ENCODE assay signal across 1 cellular context in genomic region chr5:143562935-143563334, GRCh38.
TF ChIP-seq lines count a peak whose summit lies in the region.

No MANE protein-coding gene starts in this region.

TF ChIP-seq in HepG2, 621 proteins besides CTCF, POLR2A, EP300 and RAD21 (continued from another document and continues in another):
- TF ChIP-seq ZFP91 (CRISPR knock-in tag; IDR thresholded peaks at IDR 0.05; ENCODE audit: borderline replicate concordance), result no peak
- TF ChIP-seq, protein P1, sequence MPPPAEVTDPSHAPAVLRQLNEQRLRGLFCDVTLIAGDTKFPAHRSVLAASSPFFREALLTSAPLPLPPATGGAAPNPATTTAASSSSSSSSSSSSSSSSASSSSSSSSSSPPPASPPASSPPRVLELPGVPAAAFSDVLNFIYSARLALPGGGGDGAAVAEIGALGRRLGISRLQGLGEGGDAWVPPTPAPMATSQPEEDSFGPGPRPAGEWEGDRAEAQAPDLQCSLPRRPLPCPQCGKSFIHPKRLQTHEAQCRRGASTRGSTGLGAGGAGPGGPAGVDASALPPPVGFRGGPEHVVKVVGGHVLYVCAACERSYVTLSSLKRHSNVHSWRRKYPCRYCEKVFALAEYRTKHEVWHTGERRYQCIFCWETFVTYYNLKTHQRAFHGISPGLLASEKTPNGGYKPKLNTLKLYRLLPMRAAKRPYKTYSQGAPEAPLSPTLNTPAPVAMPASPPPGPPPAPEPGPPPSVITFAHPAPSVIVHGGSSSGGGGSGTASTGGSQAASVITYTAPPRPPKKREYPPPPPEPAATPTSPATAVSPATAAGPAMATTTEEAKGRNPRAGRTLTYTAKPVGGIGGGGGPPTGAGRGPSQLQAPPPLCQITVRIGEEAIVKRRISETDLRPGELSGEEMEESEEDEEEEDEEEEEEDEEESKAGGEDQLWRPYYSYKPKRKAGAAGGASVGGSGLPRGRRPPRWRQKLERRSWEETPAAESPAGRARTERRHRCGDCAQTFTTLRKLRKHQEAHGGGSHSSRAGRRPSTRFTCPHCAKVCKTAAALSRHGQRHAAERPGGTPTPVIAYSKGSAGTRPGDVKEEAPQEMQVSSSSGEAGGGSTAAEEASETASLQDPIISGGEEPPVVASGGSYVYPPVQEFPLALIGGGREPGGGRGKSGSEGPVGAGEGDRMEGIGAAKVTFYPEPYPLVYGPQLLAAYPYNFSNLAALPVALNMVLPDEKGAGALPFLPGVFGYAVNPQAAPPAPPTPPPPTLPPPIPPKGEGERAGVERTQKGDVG (CRISPR knock-in tag; IDR thresholded peaks at IDR 0.05; ENCODE audit: borderline replicate concordance), result no peak
- TF ChIP-seq SNAPC2 (CRISPR knock-in tag; IDR thresholded peaks at IDR 0.05), result no peak
- TF ChIP-seq ZNF350 (CRISPR knock-in tag; IDR thresholded peaks at IDR 0.05; ENCODE audit: borderline replicate concordance, low read depth), result peak; percentile 37; the same call in 1 of the 2 replicates
- no peak for TF ChIP-seq ZNF224 (CRISPR knock-in tag; IDR thresholded peaks at IDR 0.05)
- TF ChIP-seq PHF21A (CRISPR knock-in tag; IDR thresholded peaks at IDR 0.05), result no peak
- peak; percentile 63; the same call in 1 of the 2 replicates for TF ChIP-seq KLF6 (CRISPR knock-in tag; IDR thresholded peaks at IDR 0.05)
- peak; percentile 70 for TF ChIP-seq ATF7 (IDR thresholded peaks at IDR 0.05)
- no peak for TF ChIP-seq ATF7 (CRISPR knock-in tag; IDR thresholded peaks at IDR 0.05)
- no peak for TF ChIP-seq ZFP36 (IDR thresholded peaks at IDR 0.05; ENCODE audit: borderline replicate concordance, low read depth, low read length, partially characterized antibody)
- peak; percentile 57; the same call in 1 of the 2 replicates for TF ChIP-seq HOXA5 (CRISPR knock-in tag; IDR thresholded peaks at IDR 0.05)
- TF ChIP-seq GLI4 (CRISPR knock-in tag; IDR thresholded peaks at IDR 0.05; ENCODE audit: borderline replicate concordance), result no peak
- peak; percentile 42 for TF ChIP-seq IRF2 (CRISPR knock-in tag; IDR thresholded peaks at IDR 0.05)
- no peak for TF ChIP-seq BATF2 (CRISPR knock-in tag; IDR thresholded peaks at IDR 0.05)
- TF ChIP-seq FOXA1 (IDR thresholded peaks at IDR 0.05), result no peak
- TF ChIP-seq FOXA1 (CRISPR knock-in tag; IDR thresholded peaks at IDR 0.05), result peak; percentile 66
- TF ChIP-seq, protein P2, sequence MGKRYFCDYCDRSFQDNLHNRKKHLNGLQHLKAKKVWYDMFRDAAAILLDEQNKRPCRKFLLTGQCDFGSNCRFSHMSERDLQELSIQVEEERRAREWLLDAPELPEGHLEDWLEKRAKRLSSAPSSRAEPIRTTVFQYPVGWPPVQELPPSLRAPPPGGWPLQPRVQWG (CRISPR knock-in tag; IDR thresholded peaks at IDR 0.05; ENCODE audit: borderline replicate concordance, low read depth), result no peak
- TF ChIP-seq TFAP4 (IDR thresholded peaks at IDR 0.05; ENCODE audit: borderline replicate concordance, low read depth), result peak; percentile 47; the same call in 1 of the 2 replicates
- TF ChIP-seq IRX3 (CRISPR knock-in tag; IDR thresholded peaks at IDR 0.05; ENCODE audit: borderline replicate concordance, low read depth), result no peak
- TF ChIP-seq ZNF782 (CRISPR knock-in tag; IDR thresholded peaks at IDR 0.05; ENCODE audit: borderline replicate concordance), result no peak
- TF ChIP-seq ZNF547 (CRISPR knock-in tag; IDR thresholded peaks at IDR 0.05), result no peak
- no peak for TF ChIP-seq ZNF552 (CRISPR knock-in tag; IDR thresholded peaks at IDR 0.05; ENCODE audit: borderline replicate concordance)
- peak; percentile 72 for TF ChIP-seq SALL1 (CRISPR knock-in tag; IDR thresholded peaks at IDR 0.05)
- peak in 1 of 2 experiments; percentile 94; a peak in 2 of 4 replicates for TF ChIP-seq ATF4 (CRISPR knock-in tag; IDR thresholded peaks at IDR 0.05)
- no peak for TF ChIP-seq ZNF263 (CRISPR knock-in tag; IDR thresholded peaks at IDR 0.05)
- no peak for TF ChIP-seq ELF4 (CRISPR knock-in tag; IDR thresholded peaks at IDR 0.05; ENCODE audit: borderline replicate concordance)
- TF ChIP-seq ZNF136 (CRISPR knock-in tag; IDR thresholded peaks at IDR 0.05; ENCODE audit: low read depth), result no peak
- TF ChIP-seq, protein P3, sequence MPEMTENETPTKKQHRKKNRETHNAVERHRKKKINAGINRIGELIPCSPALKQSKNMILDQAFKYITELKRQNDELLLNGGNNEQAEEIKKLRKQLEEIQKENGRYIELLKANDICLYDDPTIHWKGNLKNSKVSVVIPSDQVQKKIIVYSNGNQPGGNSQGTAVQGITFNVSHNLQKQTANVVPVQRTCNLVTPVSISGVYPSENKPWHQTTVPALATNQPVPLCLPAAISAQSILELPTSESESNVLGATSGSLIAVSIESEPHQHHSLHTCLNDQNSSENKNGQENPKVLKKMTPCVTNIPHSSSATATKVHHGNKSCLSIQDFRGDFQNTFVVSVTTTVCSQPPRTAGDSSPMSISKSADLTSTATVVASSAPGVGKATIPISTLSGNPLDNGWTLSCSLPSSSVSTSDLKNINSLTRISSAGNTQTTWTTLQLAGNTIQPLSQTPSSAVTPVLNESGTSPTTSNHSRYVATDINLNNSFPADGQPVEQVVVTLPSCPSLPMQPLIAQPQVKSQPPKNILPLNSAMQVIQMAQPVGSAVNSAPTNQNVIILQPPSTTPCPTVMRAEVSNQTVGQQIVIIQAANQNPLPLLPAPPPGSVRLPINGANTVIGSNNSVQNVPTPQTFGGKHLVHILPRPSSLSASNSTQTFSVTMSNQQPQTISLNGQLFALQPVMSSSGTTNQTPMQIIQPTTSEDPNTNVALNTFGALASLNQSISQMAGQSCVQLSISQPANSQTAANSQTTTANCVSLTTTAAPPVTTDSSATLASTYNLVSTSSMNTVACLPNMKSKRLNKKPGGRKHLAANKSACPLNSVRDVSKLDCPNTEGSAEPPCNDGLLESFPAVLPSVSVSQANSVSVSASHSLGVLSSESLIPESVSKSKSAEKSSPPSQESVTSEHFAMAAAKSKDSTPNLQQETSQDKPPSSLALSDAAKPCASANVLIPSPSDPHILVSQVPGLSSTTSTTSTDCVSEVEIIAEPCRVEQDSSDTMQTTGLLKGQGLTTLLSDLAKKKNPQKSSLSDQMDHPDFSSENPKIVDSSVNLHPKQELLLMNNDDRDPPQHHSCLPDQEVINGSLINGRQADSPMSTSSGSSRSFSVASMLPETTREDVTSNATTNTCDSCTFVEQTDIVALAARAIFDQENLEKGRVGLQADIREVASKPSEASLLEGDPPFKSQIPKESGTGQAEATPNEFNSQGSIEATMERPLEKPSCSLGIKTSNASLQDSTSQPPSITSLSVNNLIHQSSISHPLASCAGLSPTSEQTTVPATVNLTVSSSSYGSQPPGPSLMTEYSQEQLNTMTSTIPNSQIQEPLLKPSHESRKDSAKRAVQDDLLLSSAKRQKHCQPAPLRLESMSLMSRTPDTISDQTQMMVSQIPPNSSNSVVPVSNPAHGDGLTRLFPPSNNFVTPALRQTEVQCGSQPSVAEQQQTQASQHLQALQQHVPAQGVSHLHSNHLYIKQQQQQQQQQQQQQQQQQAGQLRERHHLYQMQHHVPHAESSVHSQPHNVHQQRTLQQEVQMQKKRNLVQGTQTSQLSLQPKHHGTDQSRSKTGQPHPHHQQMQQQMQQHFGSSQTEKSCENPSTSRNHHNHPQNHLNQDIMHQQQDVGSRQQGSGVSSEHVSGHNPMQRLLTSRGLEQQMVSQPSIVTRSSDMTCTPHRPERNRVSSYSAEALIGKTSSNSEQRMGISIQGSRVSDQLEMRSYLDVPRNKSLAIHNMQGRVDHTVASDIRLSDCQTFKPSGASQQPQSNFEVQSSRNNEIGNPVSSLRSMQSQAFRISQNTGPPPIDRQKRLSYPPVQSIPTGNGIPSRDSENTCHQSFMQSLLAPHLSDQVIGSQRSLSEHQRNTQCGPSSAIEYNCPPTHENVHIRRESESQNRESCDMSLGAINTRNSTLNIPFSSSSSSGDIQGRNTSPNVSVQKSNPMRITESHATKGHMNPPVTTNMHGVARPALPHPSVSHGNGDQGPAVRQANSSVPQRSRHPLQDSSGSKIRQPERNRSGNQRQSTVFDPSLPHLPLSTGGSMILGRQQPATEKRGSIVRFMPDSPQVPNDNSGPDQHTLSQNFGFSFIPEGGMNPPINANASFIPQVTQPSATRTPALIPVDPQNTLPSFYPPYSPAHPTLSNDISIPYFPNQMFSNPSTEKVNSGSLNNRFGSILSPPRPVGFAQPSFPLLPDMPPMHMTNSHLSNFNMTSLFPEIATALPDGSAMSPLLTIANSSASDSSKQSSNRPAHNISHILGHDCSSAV (CRISPR knock-in tag; IDR thresholded peaks at IDR 0.05; ENCODE audit: borderline replicate concordance), result no peak
- no peak for TF ChIP-seq ZBTB14 (CRISPR knock-in tag; IDR thresholded peaks at IDR 0.05)
- no peak for TF ChIP-seq STAT5B (CRISPR knock-in tag; IDR thresholded peaks at IDR 0.05)
- TF ChIP-seq IRF9 (CRISPR knock-in tag; IDR thresholded peaks at IDR 0.05; ENCODE audit: borderline replicate concordance), result no peak
- TF ChIP-seq ZNF512 (CRISPR knock-in tag; IDR thresholded peaks at IDR 0.05), result no peak
- no peak for TF ChIP-seq ZNF264 (CRISPR knock-in tag; IDR thresholded peaks at IDR 0.05)
- TF ChIP-seq DR1 (CRISPR knock-in tag; IDR thresholded peaks at IDR 0.05), result no peak
- TF ChIP-seq ARID2 (CRISPR knock-in tag; IDR thresholded peaks at IDR 0.05; ENCODE audit: borderline replicate concordance), result no peak
- no peak for TF ChIP-seq PHF8 (CRISPR knock-in tag; IDR thresholded peaks at IDR 0.05)
- TF ChIP-seq MEIS1 (CRISPR knock-in tag; IDR thresholded peaks at IDR 0.05; ENCODE audit: borderline replicate concordance), result no peak
- no peak for TF ChIP-seq STAG1 (CRISPR knock-in tag; IDR thresholded peaks at IDR 0.05)
- TF ChIP-seq ZSCAN9 (CRISPR knock-in tag; IDR thresholded peaks at IDR 0.05; ENCODE audit: borderline replicate concordance), result 0 out of 2 replicates have a peak, but pooled peaks have one; percentile 44
- no peak for TF ChIP-seq AHR (CRISPR knock-in tag; IDR thresholded peaks at IDR 0.05)
- peak; percentile 57; the same call in 1 of the 2 replicates for TF ChIP-seq SOX5 (CRISPR knock-in tag; IDR thresholded peaks at IDR 0.05; ENCODE audit: borderline replicate concordance)
- no peak for TF ChIP-seq ZNF883 (CRISPR knock-in tag; IDR thresholded peaks at IDR 0.05; ENCODE audit: not compliant biosample characterization)
- TF ChIP-seq ZNF543 (CRISPR knock-in tag; IDR thresholded peaks at IDR 0.05), result no peak
- TF ChIP-seq MED1 (CRISPR knock-in tag; IDR thresholded peaks at IDR 0.05), result peak; percentile 83
- TF ChIP-seq ZNF598 (CRISPR knock-in tag; IDR thresholded peaks at IDR 0.05; ENCODE audit: borderline replicate concordance), result no peak
- TF ChIP-seq CEBPB (IDR thresholded peaks at IDR 0.05; ENCODE audit: borderline replicate concordance, low read depth, low read length), result peak; percentile 54; the same call in 1 of the 2 replicates
- TF ChIP-seq ZNF501 (CRISPR knock-in tag; IDR thresholded peaks at IDR 0.05), result peak; percentile 30; the same call in 1 of the 2 replicates
